8 cellular contexts compared by ENCODE assay signal in genomic region chr4:108173599-108174057, GRCh38. TPM values are rescaled to one million over a fixed set of nuclear protein-coding genes. Genes with fewer than 3 reads are reported as not detected.
DNase-seq lines count a peak whose midpoint lies in the region; ATAC-seq and TF ChIP-seq lines count a peak whose summit lies in the region.

No MANE protein-coding gene starts in this region.

- no peak overlapping the region for H2BK120ac ChIP-seq in neuronal stem cell (ENCODE audit: low read depth, low read length)

- peak overlapping the region; percentile 91 for H2AFZ ChIP-seq in KMS-11 (ENCODE audit: low read depth)
- H2AFZ ChIP-seq in neuronal stem cell (ENCODE audit: low read length), result peak overlapping the region; percentile 91

- no peak for ATAC-seq in HG02973 (IDR thresholded peaks at IDR 0.05; ENCODE audit: unreplicated experiment)
- no peak for ATAC-seq in GM19324 (IDR thresholded peaks at IDR 0.05; ENCODE audit: low FRiP score, unreplicated experiment)

- H3K23ac ChIP-seq in neuronal stem cell (ENCODE audit: low read depth, low read length, poor library complexity), result no peak overlapping the region

- H3K4me3 ChIP-seq in BLaER1 (peak overlapping the region; percentile 85), KMS-11 (IDR thresholded peaks at IDR 0.05; ENCODE audit: insufficient read depth, low read depth, low read length) (no peak overlapping the region), duodenal mucosa (ENCODE audit: low read depth in 1 of 2, low read length in 2 of 2) (peak overlapping the region; percentile 66 to 76), neuronal stem cell (ENCODE audit: low read length in 2 of 2) (peak overlapping the region in 1 of 2 donors; percentile 49)

- no peaks in the 10 kb centered on the region for H3K9me3 ChIP-seq in BLaER1
- no peaks in the 10 kb centered on the region for H3K9me3 ChIP-seq in duodenal mucosa (ENCODE audit: control insufficient read depth in 1 of 2, low read length in 2 of 2)
- H3K9me3 ChIP-seq in neuronal stem cell (replicated peaks in 1 of 2; ENCODE audit: control insufficient read depth in 2 of 2, insufficient read depth in 1 of 2, low read depth in 1 of 2, low read length in 2 of 2), result no peaks in the 10 kb centered on the region

- WGBS in neuronal stem cell (ENCODE audit: extremely low coverage in 2 of 2, insufficient read length in 2 of 2, insufficient replicate concordance in 1 of 2), 2 donors, result no CpG with 5 or more reads among the region's 11 CpGs

- H3K9ac ChIP-seq in BLaER1, result peak overlapping the region; percentile 97
- H3K9ac ChIP-seq in KMS-11, result peak overlapping the region; percentile 66
- peak overlapping the region in 1 of 2 donors; percentile 3 for H3K9ac ChIP-seq in duodenal mucosa (ENCODE audit: low read depth in 1 of 2, low read length in 2 of 2)
- H3K9ac ChIP-seq in neuronal stem cell (ENCODE audit: low read depth, low read length, poor library complexity), result no peak overlapping the region

- H3K27me3 ChIP-seq in BLaER1 (peaks cover 64% of the 10 kb centered on the region), KMS-11 (ENCODE audit: insufficient read depth, low read depth) (peaks cover 13% of the 10 kb centered on the region), duodenal mucosa (ENCODE audit: control insufficient read depth in 1 of 2, insufficient read depth in 2 of 2, low read length in 2 of 2) (peaks cover 42 to 52% of the 10 kb centered on the region in 2 donors), neuronal stem cell (ENCODE audit: control insufficient read depth in 3 of 3, insufficient read depth in 3 of 3, low read depth in 1 of 3, low read length in 3 of 3) (peaks cover 9 to 64% (median 42%) of the 10 kb centered on the region in 3 experiments)

- peaks cover 24% of the 10 kb centered on the region for H3K36me3 ChIP-seq in BLaER1
- no peaks in the 10 kb centered on the region for H3K36me3 ChIP-seq in KMS-11 (ENCODE audit: insufficient read depth)
- H3K36me3 ChIP-seq in duodenal mucosa (ENCODE audit: control insufficient read depth in 1 of 2, insufficient read depth in 2 of 2, low read length in 2 of 2), result no peaks in the 10 kb centered on the region
- H3K36me3 ChIP-seq in neuronal stem cell (replicated peaks in 1 of 2; ENCODE audit: control insufficient read depth in 2 of 2, insufficient read depth in 2 of 2, low read length in 2 of 2), result no peaks in the 10 kb centered on the region

- no peak overlapping the region for H4K91ac ChIP-seq in neuronal stem cell (ENCODE audit: low read depth, low read length, poor library complexity)

- H2BK12ac ChIP-seq in neuronal stem cell (ENCODE audit: low read length), result no peak overlapping the region

- H2BK5ac ChIP-seq in neuronal stem cell (ENCODE audit: low read length), result no peak overlapping the region

- H4K20me1 ChIP-seq in BLaER1, result 0 out of 2 replicates have a peak, but pooled peaks cover 8% of the 10 kb centered on the region
- H4K20me1 ChIP-seq in KMS-11 (ENCODE audit: insufficient read depth), result no peaks in the 10 kb centered on the region

- no peak for TF ChIP-seq CTCF in KMS-11 (conservative IDR thresholded peaks at IDR 0.05; ENCODE audit: low read depth, low read length)

- H3K4me1 ChIP-seq in BLaER1 (peaks cover 42% of the 10 kb centered on the region), KMS-11 (ENCODE audit: low read depth, poor library complexity, severe bottlenecking) (peaks cover 7% of the 10 kb centered on the region), duodenal mucosa (ENCODE audit: control insufficient read depth in 1 of 2, insufficient read depth in 2 of 2, low read length in 2 of 2) (peaks cover 13 to 14% of the 10 kb centered on the region in 2 donors), neuronal stem cell (ENCODE audit: control insufficient read depth in 2 of 2, insufficient read depth in 1 of 2, low read depth in 1 of 2, low read length in 2 of 2) (peaks cover 6 to 20% of the 10 kb centered on the region in 2 donors)

- no peak overlapping the region for H3K4ac ChIP-seq in neuronal stem cell (ENCODE audit: low read length)

- no peak for DNase-seq in neuronal stem cell (ENCODE audit: low spot score)
- no peak for DNase-seq in activated effector memory CD4-positive, alpha-beta T cell treated with Interleukin-2 at 50 U/mL for 16 hours
- DNase-seq in NCI-H748 treated with DMSO at 0.1 percent for 48 hours (lab: John Stamatoyannopoulos, UW), result no peak

- H3K79me1 ChIP-seq in neuronal stem cell (ENCODE audit: low read depth, low read length), result no peaks in the 10 kb centered on the region

- no peak overlapping the region for H3K18ac ChIP-seq in neuronal stem cell (ENCODE audit: low read length)

- H2BK15ac ChIP-seq in neuronal stem cell (ENCODE audit: low read length), result no peak overlapping the region

- no peak overlapping the region for H3K14ac ChIP-seq in neuronal stem cell (ENCODE audit: low read length)

- no peak overlapping the region for H2AK5ac ChIP-seq in neuronal stem cell (ENCODE audit: low read depth, low read length)

- H3K27ac ChIP-seq in BLaER1 (peak overlapping the region; percentile 98), KMS-11 (peak overlapping the region; percentile 55), duodenal mucosa (ENCODE audit: low read depth, low read length) (no peak overlapping the region), neuronal stem cell (replicated peaks; ENCODE audit: low read length) (no peak overlapping the region)

- peak overlapping the region; percentile 95 for H3K4me2 ChIP-seq in BLaER1
- peak overlapping the region; percentile 79 for H3K4me2 ChIP-seq in KMS-11
- H3K4me2 ChIP-seq in neuronal stem cell (ENCODE audit: insufficient read depth, low read length, poor library complexity, severe bottlenecking), result peak overlapping the region; percentile 97

- no peaks in the 10 kb centered on the region for H3K79me2 ChIP-seq in KMS-11 (ENCODE audit: insufficient read depth, low read depth)

- no peak overlapping the region for H4K8ac ChIP-seq in neuronal stem cell (ENCODE audit: low read depth, low read length)

RNA-seq across cellular contexts. Expression of gene LEF1, which starts 4.9 kb away (rescaled TPM):
- 17.2 TPM for polyA plus RNA-seq in neuronal stem cell (2013, experiment 1 of 2)
- 17.0 TPM for polyA plus RNA-seq in neuronal stem cell (2013, experiment 2 of 2)

Comparison
In these comparisons a context has a peak if more than half of its experiments do, and no peak if none do; other contexts are left out.
1. H3K27ac ChIP-seq: peak in BLaER1 (single experiment) and KMS-11 (single experiment); none in duodenal mucosa (single experiment) and neuronal stem cell (single experiment).
2. Peak in every context shown above with its lines, with median percentiles within 50 percentile points of each other: H3K4me2 ChIP-seq.